In the genomic region with DNA sequence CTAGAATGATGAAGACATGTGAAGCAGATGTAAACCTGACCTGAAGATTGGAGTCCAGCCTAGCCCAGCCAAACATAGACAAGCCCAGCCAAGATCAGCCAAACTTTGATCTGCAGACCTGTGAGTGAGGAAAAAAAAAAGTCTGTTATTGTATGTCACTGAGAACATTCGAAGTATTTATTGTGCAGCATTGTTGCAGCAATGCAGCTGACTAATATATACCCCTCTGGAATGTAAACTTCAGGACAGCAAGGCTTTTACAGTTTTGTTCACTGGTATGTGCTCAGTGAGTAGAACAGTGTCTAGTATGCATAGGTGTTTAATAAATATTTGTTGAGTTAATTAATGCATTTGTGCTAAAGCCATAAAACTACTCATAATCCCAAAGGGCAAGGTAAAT, we compare ENCODE assay signal across 28 cellular contexts. TPM values are rescaled to one million over a fixed set of nuclear protein-coding genes. Genes with fewer than 3 reads are reported as not detected.
"Had no signal": no experiment of that assay in that cellular context is flagged by ENCODE, and none has a peak within 500 bp of the region (broad histone marks: within the 10 kb centered on the region; RNA-seq: fewer than 3 reads in every experiment).

No MANE protein-coding gene starts in this region.

- DNase-seq: activated CD4-positive, alpha-beta T cell treated with anti-CD3 and anti-CD28 coated beads for 4 hours; activated CD8-positive, alpha-beta memory T cell treated with anti-CD3 and anti-CD28 coated beads, Interleukin-2, amount 50 U/mL, for 4 hours; activated CD8-positive, alpha-beta T cell treated with anti-CD3 and anti-CD28 coated beads for 36 hours; activated gamma-delta T cell treated with Interleukin-2 at 50 U/mL for 16 hours; activated naive CD4-positive, alpha-beta T cell treated with anti-CD3 and anti-CD28 coated beads, Interleukin-2, amount 10 ng/mL, durations not matched to agents 7 days and 5 days; activated naive CD8-positive, alpha-beta T cell treated with anti-CD3 and anti-CD28 coated beads for 36 hours; activated T-cell treated with anti-CD3 and anti-CD28 coated beads, Interleukin-2, amount 50 U/mL, for 72 hours; anterior cingulate cortex; Karpas-422; MM.1S; NCI-H1105; NCI-H1436; NCI-H1694 treated with DMSO at 0.1 percent for 48 hours; NCI-H2029 treated with DMSO at 0.1 percent for 48 hours; NCI-H345; NCI-H510A treated with DMSO at 0.1 percent for 48 hours; NCI-H69; NK-92 treated with Interleukin-12 subunit alpha and Interleukin-12 subunit beta, amount 100 ng/mL, for 24 hours; OCI-M1; Right ventricle myocardium superior; RPMI8226; SJCRH30; SK-N-SH; T-helper 1 cell had no signal

- H3K27ac ChIP-seq: SJCRH30 had no signal

- H3K27me3 ChIP-seq: SJCRH30 had no signal

- ATAC-seq: activated CD4-positive, CD25-positive, alpha-beta regulatory T cell treated with anti-CD3 and anti-CD28 coated beads, Interleukin-2, amount 50 U/mL, for 24 hours; activated CD8-positive, alpha-beta T cell treated with anti-CD3 and anti-CD28 coated beads for 36 hours; activated T-cell treated with anti-CD3 and anti-CD28 coated beads, Interleukin-2, amount 50 U/mL, for 72 hours; Panc1 had no signal

- H3K36me3 ChIP-seq: SJCRH30 had no signal

- H3K4me1 ChIP-seq: SJCRH30 had no signal

- H3K4me3 ChIP-seq: SJCRH30 had no signal

RNA-seq across cellular contexts. Expression of a gene that starts 23.4 kb away (rescaled TPM):
- total RNA-seq: activated CD8-positive, alpha-beta T cell treated with anti-CD3 and anti-CD28 coated beads for 36 hours; activated naive CD8-positive, alpha-beta T cell treated with anti-CD3 and anti-CD28 coated beads for 36 hours; activated T-cell treated with anti-CD3 and anti-CD28 coated beads, Interleukin-2, amount 50 U/mL, for 72 hours; activated T-helper 2 cell treated with anti-CD3 and anti-CD28 coated beads, Interferon-gamma antibody, Interleukin-2, Interleukin-4, amounts not matched to agents 10 μg/mL and 5 μg/mL and 100 μg/mL, durations not matched to agents 14 hours and 24 hours and 36 hours; Right ventricle myocardium superior; SJCRH30; T-helper 2 cell treated with Interferon-gamma antibody and Interleukin-4, amounts not matched to agents 100 ng/mL and 5 ng/mL, for 36 hours had no signal
